In the genomic region with DNA sequence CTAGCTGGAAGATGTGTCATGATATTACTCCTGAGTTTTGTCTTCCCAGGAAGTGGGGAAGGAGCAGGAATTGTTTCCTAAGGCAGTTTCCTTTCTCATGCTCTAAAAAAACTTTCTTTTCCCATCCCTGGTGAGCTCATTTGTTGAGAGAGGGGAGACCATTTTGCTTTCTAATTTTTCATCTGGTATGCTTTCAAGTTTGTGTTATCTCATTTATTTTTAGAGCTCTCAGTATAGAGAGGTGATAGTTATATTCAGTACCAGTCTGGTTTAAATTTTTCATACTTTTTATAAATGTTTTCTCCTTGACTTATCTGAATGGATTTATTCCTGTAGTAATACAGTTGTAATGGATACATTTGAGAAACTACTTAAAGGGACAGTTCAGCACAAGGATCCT, we compare ENCODE assay signal across 16 cellular contexts.
DNase-seq lines count a peak whose midpoint lies in the region; ATAC-seq and TF ChIP-seq lines count a peak whose summit lies in the region.
"Had no signal": no experiment of that assay in that cellular context is flagged by ENCODE, and none has a peak within 500 bp of the region (broad histone marks: within the 10 kb centered on the region; RNA-seq: fewer than 3 reads in every experiment).

No MANE protein-coding gene starts in this region.

- peaks cover 4% of the 10 kb centered on the region for H3K36me3 Mint-ChIP-seq in endothelial cell (ENCODE audit: low read depth, unreplicated experiment)

- peak overlapping the region; percentile 1 for H3K27ac Mint-ChIP-seq in endothelial cell (ENCODE audit: unreplicated experiment)
- H3K27ac Mint-ChIP-seq: CD14-positive monocyte; CD8-positive, alpha-beta T cell; GM23338 had no signal

- no peaks in the 10 kb centered on the region for H3K9me3 ChIP-seq in right cardiac atrium (ENCODE audit: control insufficient read depth, low read length)

- no peaks in the 10 kb centered on the region for H3K27me3 ChIP-seq in right cardiac atrium (ENCODE audit: control insufficient read depth, insufficient read depth)

- no peaks in the 10 kb centered on the region for H3K4me1 ChIP-seq in right cardiac atrium (ENCODE audit: control insufficient read depth, insufficient read depth, low read length)

- TF ChIP-seq CTCF in endothelial cell (IDR thresholded peaks at IDR 0.05; ENCODE audit: unreplicated experiment), result no peak

- H3K27ac ChIP-seq in right cardiac atrium (ENCODE audit: low read length), result peak overlapping the region; percentile 56
- H3K27ac ChIP-seq: 22Rv1 had no signal

- no peak overlapping the region for H3K4me3 ChIP-seq in right cardiac atrium (ENCODE audit: low read length)
- H3K4me3 ChIP-seq: GM23338 had no signal

- intact Hi-C loops in Right ventricle myocardium superior (cut with DNase I) (no loop called here), cardiac septum (cut with DNase I) (no loop called here), right cardiac atrium (cut with DNase I) (no loop called here)

- H3K4me1 Mint-ChIP-seq in endothelial cell (ENCODE audit: unreplicated experiment), result peaks cover 9% of the 10 kb centered on the region
- H3K4me1 Mint-ChIP-seq: CD14-positive monocyte, GM23338 had no signal

- DNase-seq in Right ventricle myocardium superior (no peak), cardiac septum (ENCODE audit: low spot score) (no peak), endothelial cell (ENCODE audit: low spot score) (no peak), right cardiac atrium (no peak), NOMO-1 treated with dmso at 0.1 percent for 144 hours (lab: John Stamatoyannopoulos, UW; ENCODE audit: unreplicated experiment) (no peak), UCSD-AML1 (lab: John Stamatoyannopoulos, UW; ENCODE audit: unreplicated experiment) (no peak), NCI-H146 (lab: John Stamatoyannopoulos, UW) (no peak)
- DNase-seq: CD8-positive, alpha-beta T cell; COR-L47; DND-41; GF-D8; H7 had no signal

- H3K9me3 Mint-ChIP-seq in endothelial cell (ENCODE audit: unreplicated experiment), result no peaks in the 10 kb centered on the region
- H3K9me3 Mint-ChIP-seq: CD14-positive monocyte; CD8-positive, alpha-beta T cell; GM23338; IgD-negative memory B cell had no signal

- H3K4me3 Mint-ChIP-seq in endothelial cell (ENCODE audit: unreplicated experiment), result no peak overlapping the region
- H3K4me3 Mint-ChIP-seq: CD14-positive monocyte; CD8-positive, alpha-beta T cell; GM23338; IgD-negative memory B cell had no signal

- ATAC-seq in Right ventricle myocardium superior (ENCODE audit: poor library complexity) (peak; percentile 36), right cardiac atrium (no peak)
- ATAC-seq: CD8-positive, alpha-beta T cell; GM23338 had no signal

- no peaks in the 10 kb centered on the region for H3K27me3 Mint-ChIP-seq in endothelial cell (ENCODE audit: unreplicated experiment)
- H3K27me3 Mint-ChIP-seq: IgD-negative memory B cell had no signal
